Comparison of ENCODE assay signal across 2 cellular contexts in genomic region chr3:44949770-44950169, GRCh38.
TF ChIP-seq lines count a peak whose summit lies in the region.

No MANE protein-coding gene starts in this region.

TF ChIP-seq in HEK293, 187 proteins besides CTCF, POLR2A, EP300 and RAD21:
- TF ChIP-seq ZNF121 (tag by site-specific recombination; IDR thresholded peaks at IDR 0.05): peak; percentile 77

TF ChIP-seq in H1, 55 proteins besides CTCF, POLR2A, EP300 and RAD21:
- peak; percentile 55; the same call in 1 of the 2 replicates for TF ChIP-seq KDM1A (IDR thresholded peaks at IDR 0.05; ENCODE audit: borderline replicate concordance, low read length)
TF ChIP-seq in H1: peak in this region for 1; not testable (repeated sequence) for 54.
